Comparison of ENCODE assay signal across 13 cellular contexts in the genomic region with DNA sequence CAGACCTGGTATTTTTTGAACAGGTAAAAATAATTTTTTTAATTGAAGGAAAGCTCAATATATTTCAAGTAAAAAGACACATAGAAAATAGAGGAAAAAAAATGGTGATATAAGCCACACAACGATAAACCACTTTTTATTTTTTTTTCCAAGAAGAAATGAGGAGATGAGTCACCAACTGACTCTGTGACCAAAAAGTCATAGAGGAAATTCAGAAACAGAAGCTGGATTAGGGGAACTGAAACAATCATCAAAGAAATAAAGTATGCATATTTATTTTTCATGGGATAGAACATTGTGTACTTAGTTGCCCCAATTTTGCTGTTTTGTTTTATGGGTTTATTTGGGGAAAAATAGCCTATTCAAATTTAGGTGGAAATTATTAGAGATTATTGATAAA.
DNase-seq lines count a peak whose midpoint lies in the region; ATAC-seq and TF ChIP-seq lines count a peak whose summit lies in the region.
"Had no signal": no experiment of that assay in that cellular context is flagged by ENCODE, and none has a peak within 500 bp of the region (broad histone marks: within the 10 kb centered on the region; RNA-seq: fewer than 3 reads in every experiment).

No MANE protein-coding gene starts in this region.

- TF ChIP-seq CTCF in A673 (conservative IDR thresholded peaks at IDR 0.05; ENCODE audit: low read depth, low read length) (no peak), cardiac fibroblast (IDR thresholded peaks at IDR 0.05; ENCODE audit: low read depth, low read length) (no peak)

- peaks cover 5% of the 10 kb centered on the region for H3K9me3 Mint-ChIP-seq in activated T-helper 17 cell treated with anti-CD3 and anti-CD28 coated beads, Interleukin-2, amount 50 U/mL, for 72 hours

- ATAC-seq in GM18858 (IDR thresholded peaks at IDR 0.05; ENCODE audit: unreplicated experiment) (peak; percentile 44), HG03135 (IDR thresholded peaks at IDR 0.05; ENCODE audit: unreplicated experiment) (no peak), HG02840 (IDR thresholded peaks at IDR 0.05; ENCODE audit: low FRiP score, unreplicated experiment) (no peak)
- no peak for ATAC-seq in activated T-helper 17 cell treated with anti-CD3 and anti-CD28 coated beads, Interleukin-2, amount 50 U/mL, for 72 hours (replicated peaks)

- no TSS peak for BruUV-seq in A673 (replicated peaks; lab: Mats Ljungman, UMichigan)

- no peaks in the 10 kb centered on the region for H3K27me3 Mint-ChIP-seq in activated T-helper 17 cell treated with anti-CD3 and anti-CD28 coated beads, Interleukin-2, amount 50 U/mL, for 72 hours
- H3K27me3 Mint-ChIP-seq: B cell had no signal

- H3K27me3 ChIP-seq in A673 (replicated peaks; ENCODE audit: insufficient read depth, low read depth, low read length, poor library complexity), result no peaks in the 10 kb centered on the region
- H3K27me3 ChIP-seq: adrenal gland had no signal

- H3K4me3 Mint-ChIP-seq in activated T-helper 17 cell treated with anti-CD3 and anti-CD28 coated beads, Interleukin-2, amount 50 U/mL, for 72 hours, result no peak overlapping the region
- H3K4me3 Mint-ChIP-seq: B cell had no signal

- intact Hi-C loops in A673 (cut with micrococcal nuclease; ENCODE audit: unreplicated experiment), result no loop called here

- no peaks in the 10 kb centered on the region for H3K36me3 ChIP-seq in A673 (ENCODE audit: insufficient read depth, low read length, poor library complexity, severe bottlenecking)
- H3K36me3 ChIP-seq: adrenal gland had no signal

- CTCF ChIA-PET in A673 (lab: Charles Lee), result no interaction called here

- H3K27ac Mint-ChIP-seq in activated T-helper 17 cell treated with anti-CD3 and anti-CD28 coated beads, Interleukin-2, amount 50 U/mL, for 72 hours, result no peak overlapping the region
- H3K27ac Mint-ChIP-seq: B cell had no signal

- H3K9me3 ChIP-seq in A673 (ENCODE audit: low read depth, low read length, poor library complexity, severe bottlenecking), result no peaks in the 10 kb centered on the region
- H3K9me3 ChIP-seq: adrenal gland had no signal

- no peaks in the 10 kb centered on the region for H3K4me1 ChIP-seq in A673 (ENCODE audit: insufficient read depth, low read length, poor library complexity, severe bottlenecking)
- H3K4me1 ChIP-seq: adrenal gland had no signal

- peaks cover 6% of the 10 kb centered on the region for H3K4me1 Mint-ChIP-seq in activated T-helper 17 cell treated with anti-CD3 and anti-CD28 coated beads, Interleukin-2, amount 50 U/mL, for 72 hours

- H3K4me3 ChIP-seq in A673 (ENCODE audit: low read depth, low read length, poor library complexity, severe bottlenecking) (no peak overlapping the region), cardiac fibroblast (replicated peaks in 1 of 2; ENCODE audit: low read depth in 2 of 2, low read length in 2 of 2) (no peak overlapping the region)
- H3K4me3 ChIP-seq: adrenal gland, SK-N-MC had no signal

- DNase-seq in A673 (ENCODE audit: low spot score) (peak; percentile 12), MV-4-11 (lab: John Stamatoyannopoulos, UW) (peak; percentile 96), cardiac fibroblast (ENCODE audit: low read depth in 2 of 2) (peak; percentile 49 to 61), mesenteric fat pad (ENCODE audit: low spot score) (no peak)
- DNase-seq: activated CD4-positive, alpha-beta T cell treated with anti-CD3 and anti-CD28 coated beads, Interleukin-2, amount 50 U/mL, for 48 hours; adrenal gland; NCI-H446 had no signal

- POLR2A ChIA-PET in A673 (lab: Charles Lee; ENCODE audit: low non-redundant PET), result interaction anchor here (0.7 kb wide), 1 partner anchor 319 kb away, joined by 5 read pairs; no protein-coding TSS in a partner anchor

- no peaks in the 10 kb centered on the region for H3K36me3 Mint-ChIP-seq in activated T-helper 17 cell treated with anti-CD3 and anti-CD28 coated beads, Interleukin-2, amount 50 U/mL, for 72 hours (ENCODE audit: low read depth)

- H3K27ac ChIP-seq in A673 (ENCODE audit: low read depth, low read length, poor library complexity, severe bottlenecking), result no peak overlapping the region
- H3K27ac ChIP-seq: adrenal gland, SK-N-MC had no signal
